Comparison of ENCODE assay signal across 23 cellular contexts in genomic region chr7:44262031-44262430, GRCh38.
"Had no signal": no experiment of that assay in that cellular context is flagged by ENCODE, and none has a peak within 500 bp of the region (broad histone marks: within the 10 kb centered on the region; RNA-seq: fewer than 3 reads in every experiment).

No MANE protein-coding gene starts in this region.

- H3K4me2 ChIP-seq: neural progenitor cell had no signal

- H3K27ac Mint-ChIP-seq: memory B cell, mesothelial cell of epicardium had no signal

- H3K27me3 Mint-ChIP-seq: natural killer cell treated with Interleukin-12 subunit alpha and Interleukin-12 subunit beta and Interleukin-15 and Interleukin-18, amount 100 ng/mL, for 72 hours; stimulated activated naive B cell treated with anti-CD40 and anti-IgM and Interleukin-4, amounts not matched to agents 10 μg/mL and 1 μg/mL and 100 μg/mL, for 72 hours; stimulated activated naive CD8-positive, alpha-beta T cell treated with anti-CD3 and anti-CD28 coated beads, Interleukin-15, amount 100 ng/mL, for 72 hours had no signal

- DNase-seq: effector CD4-positive, alpha-beta T cell; endodermal cell; glutamatergic neuron; islet precursor cell; left ventricle myocardium inferior; lower lobe of right lung; occipital lobe; right lobe of liver; stimulated activated CD4-positive, alpha-beta T cell treated with anti-CD3 and anti-CD28 coated beads, Interleukin-2, amount 100 ng/mL, for 24 hours; stimulated activated CD4-positive, alpha-beta T cell treated with anti-CD3 and anti-CD28 coated beads, Interleukin-4, amount 100 ng/mL, for 4 hours; stimulated activated naive CD8-positive, alpha-beta T cell treated with anti-CD3 and anti-CD28 coated beads, Interleukin-15, amount 100 ng/mL, for 72 hours; testis; transverse colon had no signal

- H3K27ac ChIP-seq: coronary artery, gastroesophageal sphincter, left ventricle myocardium inferior, lower lobe of right lung, neural progenitor cell, parathyroid adenoma, prostate gland, right lobe of liver, testis, transverse colon had no signal

- H3K4me1 ChIP-seq: neural progenitor cell, prostate gland had no signal

- H3K4me1 Mint-ChIP-seq: endodermal cell had no signal

- H3K9me3 ChIP-seq: gastroesophageal sphincter, left ventricle myocardium inferior, lower lobe of right lung, prostate gland, right lobe of liver, testis, transverse colon had no signal

- H3K36me3 ChIP-seq: gastroesophageal sphincter, left ventricle myocardium inferior, lower lobe of right lung, neural progenitor cell, prostate gland, right lobe of liver, transverse colon had no signal

- H3K79me2 ChIP-seq: parathyroid adenoma had no signal

- ATAC-seq: gastroesophageal sphincter; lower lobe of right lung; natural killer cell treated with Interleukin-12 subunit alpha and Interleukin-12 subunit beta and Interleukin-15 and Interleukin-18, amount 100 ng/mL, for 72 hours; right lobe of liver; stimulated activated naive CD8-positive, alpha-beta T cell treated with anti-CD3 and anti-CD28 coated beads, Interleukin-15, amount 100 ng/mL, for 72 hours had no signal

- H3K9ac ChIP-seq: neural progenitor cell, parathyroid adenoma had no signal

- H3K27me3 ChIP-seq: gastroesophageal sphincter, neural progenitor cell, right lobe of liver, testis had no signal

- H3K36me3 Mint-ChIP-seq: memory B cell; mesothelial cell of epicardium; natural killer cell treated with Interleukin-12 subunit alpha and Interleukin-12 subunit beta and Interleukin-15 and Interleukin-18, amount 100 ng/mL, for 72 hours; neural progenitor cell; stimulated activated naive B cell treated with anti-CD40 and anti-IgM and Interleukin-4, amounts not matched to agents 10 μg/mL and 1 μg/mL and 100 μg/mL, for 72 hours had no signal

- H2AFZ ChIP-seq: neural progenitor cell, parathyroid adenoma had no signal

- H3K4me3 Mint-ChIP-seq: endodermal cell; memory B cell; mesothelial cell of epicardium; natural killer cell treated with Interleukin-12 subunit alpha and Interleukin-12 subunit beta and Interleukin-15 and Interleukin-18, amount 100 ng/mL, for 72 hours; neural progenitor cell; stimulated activated naive CD8-positive, alpha-beta T cell treated with anti-CD3 and anti-CD28 coated beads, Interleukin-15, amount 100 ng/mL, for 72 hours had no signal

- H3K9me3 Mint-ChIP-seq: endodermal cell; memory B cell; mesothelial cell of epicardium; natural killer cell treated with Interleukin-12 subunit alpha and Interleukin-12 subunit beta and Interleukin-15 and Interleukin-18, amount 100 ng/mL, for 72 hours; neural progenitor cell; stimulated activated naive B cell treated with anti-CD40 and anti-IgM and Interleukin-4, amounts not matched to agents 10 μg/mL and 1 μg/mL and 100 μg/mL, for 72 hours; stimulated activated naive CD8-positive, alpha-beta T cell treated with anti-CD3 and anti-CD28 coated beads, Interleukin-15, amount 100 ng/mL, for 72 hours had no signal

- H3K4me3 ChIP-seq: coronary artery, gastroesophageal sphincter, left ventricle myocardium inferior, lower lobe of right lung, neural progenitor cell, prostate gland, right lobe of liver, skin epidermis, testis, transverse colon had no signal
